13 cellular contexts compared by ENCODE assay signal in the genomic region with DNA sequence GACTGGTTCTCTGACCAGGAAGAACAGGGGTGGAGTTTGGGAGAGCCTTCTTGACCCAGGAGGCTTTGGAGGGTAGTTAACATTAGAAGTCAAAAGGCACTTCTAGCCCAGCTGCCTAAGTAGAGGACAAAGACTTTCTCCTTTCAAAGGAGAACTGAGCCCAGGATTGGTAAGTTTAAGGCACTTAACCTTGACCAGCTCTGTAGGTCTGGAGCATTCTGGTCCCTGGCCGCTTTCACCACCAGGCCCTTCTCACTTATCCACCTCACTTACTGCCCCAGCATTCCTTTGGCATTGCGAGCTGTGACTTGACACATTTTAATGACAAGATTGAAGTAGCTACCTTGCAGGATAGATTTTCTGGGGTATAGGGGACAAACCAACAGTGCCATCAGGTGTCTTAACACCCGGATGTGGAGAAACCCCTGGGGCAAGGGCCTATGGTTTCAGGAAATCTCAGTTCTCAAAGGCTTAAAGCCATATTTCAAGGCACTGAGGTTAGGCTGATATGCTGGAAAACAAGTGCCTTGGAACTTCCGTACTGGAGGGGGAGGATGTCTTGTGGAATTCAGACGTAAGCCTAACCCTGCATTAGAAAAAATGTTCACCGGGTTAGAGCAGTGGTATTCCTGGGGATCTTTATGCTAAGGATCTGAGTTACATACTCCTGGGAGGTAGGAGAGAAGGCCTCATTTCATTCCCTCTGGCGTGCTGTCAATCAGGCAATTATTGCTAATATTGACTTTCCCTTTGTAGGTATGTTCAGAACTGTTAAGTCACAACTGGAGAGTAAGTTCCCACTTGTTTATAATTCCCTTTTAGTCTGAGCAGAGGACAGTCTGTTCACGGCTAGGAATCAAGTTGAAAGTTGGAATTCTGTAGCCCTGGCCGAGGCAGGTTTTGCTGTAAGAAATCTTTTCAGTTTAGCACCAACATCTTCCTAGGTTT. TPM values are rescaled to one million over a fixed set of nuclear protein-coding genes. Genes with fewer than 3 reads are reported as not detected.
A peak's percentile ranks its signal among the peaks of the same experiment; 100 is the strongest.
DNase-seq lines count a peak whose midpoint lies in the region; ATAC-seq, FAIRE-seq and TF ChIP-seq lines count a peak whose summit lies in the region.
"Had no signal": no experiment of that assay in that cellular context is flagged by ENCODE, and none has a peak within 500 bp of the region (broad histone marks: within the 10 kb centered on the region; RNA-seq: fewer than 3 reads in every experiment).

No MANE protein-coding gene starts in this region.

- CTCF ChIA-PET in HepG2 (lab: Yijun Ruan, JAX; ENCODE audit: low intra/inter-chr PET ratio, low total read pairs), result no interaction called here

- FAIRE-seq in HepG2 (lab: Jason Lieb, UNC), result no peak
- FAIRE-seq: bronchial epithelial cell had no signal

- H3K9me3 ChIP-seq in HepG2 (ENCODE audit: low read length) (no peaks in the 10 kb centered on the region), right lobe of liver (no peaks in the 10 kb centered on the region), lung (ENCODE audit: control insufficient read depth in 2 of 2, insufficient read depth in 1 of 2, low read length in 1 of 2) (no peaks in the 10 kb centered on the region), upper lobe of left lung (no peaks in the 10 kb centered on the region), Peyer's patch (no peaks in the 10 kb centered on the region)

- TF ChIP-seq EP300 in HepG2 (IDR thresholded peaks at IDR 0.05; ENCODE audit: low read depth in 2 of 2, low read length in 2 of 2) (no peak), HepG2 (CRISPR knock-in tag; IDR thresholded peaks at IDR 0.05; ENCODE audit: borderline replicate concordance) (no peak), upper lobe of left lung (IDR thresholded peaks at IDR 0.05) (no peak)

- H3K27me3 ChIP-seq in HepG2 (ENCODE audit: control insufficient read depth in 1 of 2, insufficient read depth in 2 of 2, low read length in 2 of 2) (no peaks in the 10 kb centered on the region; a peak in 1 of 5 replicates), right lobe of liver (no peaks in the 10 kb centered on the region), lung (ENCODE audit: control insufficient read depth, insufficient read depth) (no peaks in the 10 kb centered on the region), upper lobe of left lung (no peaks in the 10 kb centered on the region), Peyer's patch (no peaks in the 10 kb centered on the region)

- DNase-seq in HepG2 (ENCODE audit: low spot score) (peak; percentile 37), right lobe of liver (no peak), lung (ENCODE audit: low spot score) (peak; percentile 67), upper lobe of left lung (peak in 1 of 2 donors; percentile 85), NCI-H1436 treated with DMSO at 0.1 percent for 48 hours (lab: John Stamatoyannopoulos, UW) (no peak), Peyer's patch (no peak)
- DNase-seq: activated T-cell treated with anti-CD3 and anti-CD28 coated beads, Interleukin-2, amount 50 U/mL, for 4 hours; NCI-H226; stimulated activated CD4-positive, alpha-beta T cell treated with anti-CD3 and anti-CD28 coated beads, Interleukin-2, amount 100 ng/mL, for 24 hours had no signal

- H3K4me1 ChIP-seq in HepG2 (ENCODE audit: insufficient read depth, low read length) (peaks cover 73% of the 10 kb centered on the region), right lobe of liver (peaks cover 0 to 45% (median 11%) of the 10 kb centered on the region in 4 donors), lung (ENCODE audit: control insufficient read depth in 2 of 2, insufficient read depth in 2 of 2, low read length in 2 of 2) (peaks cover 10 to 15% of the 10 kb centered on the region in 2 donors), upper lobe of left lung (peaks cover 48 to 85% (median 66%) of the 10 kb centered on the region in 4 donors), Peyer's patch (peaks cover 0 to 32% (median 10%) of the 10 kb centered on the region in 4 donors)

- no peak overlapping the region; the same call in 1 of the 2 replicates for H3K4me2 ChIP-seq in HepG2 (ENCODE audit: low read depth, low read length)

- peaks cover 34% of the 10 kb centered on the region for H3K79me2 ChIP-seq in HepG2 (ENCODE audit: insufficient read depth, low read length)

- H3K27ac ChIP-seq in HepG2 (ENCODE audit: extremely low read length, insufficient read depth, low read length) (peak overlapping the region; percentile 34), right lobe of liver (peak overlapping the region in 1 of 3 donors; percentile 1), lung (ENCODE audit: low read depth in 1 of 2, low read length in 1 of 2) (peak overlapping the region; percentile 50 to 81), upper lobe of left lung (peak overlapping the region; percentile 87 to 92 (median 92)), Peyer's patch (no peak overlapping the region)
- H3K27ac ChIP-seq: RWPE1 had no signal

- TF ChIP-seq CTCF in HepG2 (CRISPR knock-in tag; IDR thresholded peaks at IDR 0.05) (no peak), right lobe of liver (IDR thresholded peaks at IDR 0.05) (no peak), lung (IDR thresholded peaks at IDR 0.05; ENCODE audit: control extremely low read depth, extremely low read depth) (no peak), upper lobe of left lung (IDR thresholded peaks at IDR 0.05) (no peak), Peyer's patch (IDR thresholded peaks at IDR 0.05) (no peak)

- H3K4me3 ChIP-seq in HepG2 (replicated peaks in 1 of 3; ENCODE audit: insufficient read depth in 1 of 3, low read depth in 2 of 3, low read length in 3 of 3), result no peak overlapping the region
- H3K4me3 ChIP-seq in right lobe of liver, result no peak overlapping the region
- no peak overlapping the region for H3K4me3 ChIP-seq in lung
- no peak overlapping the region for H3K4me3 ChIP-seq in upper lobe of left lung
- no peak overlapping the region for H3K4me3 ChIP-seq in Peyer's patch

- BruUV-seq in HepG2 (replicated peaks; lab: Mats Ljungman, UMichigan), result no TSS peak

- H3K9ac ChIP-seq in HepG2 (ENCODE audit: insufficient read depth, low read depth, low read length), result peak overlapping the region; percentile 4; the same call in 1 of the 2 replicates

- intact Hi-C loops in HepG2 (cut with micrococcal nuclease; ENCODE audit: unreplicated experiment) (no loop called here), right lobe of liver (cut with DNase I) (no loop called here)

- H4K20me1 ChIP-seq in HepG2 (ENCODE audit: insufficient read depth, low read length), result 0 out of 2 replicates have a peak, but pooled peaks cover 3% of the 10 kb centered on the region

- H2AFZ ChIP-seq in HepG2 (ENCODE audit: low read length), result no peak overlapping the region

- no peak for ATAC-seq in HepG2
- ATAC-seq in right lobe of liver, result no peak
- no peak for ATAC-seq in lung (ENCODE audit: insufficient read depth, low FRiP score)
- peak in 1 of 2 donors; percentile 71 for ATAC-seq in upper lobe of left lung (ENCODE audit: low FRiP score in 2 of 2)
- ATAC-seq: activated T-cell treated with anti-CD3 and anti-CD28 coated beads, Interleukin-2, amount 50 U/mL, for 4 hours; esophagus mucosa had no signal

- TF ChIP-seq POLR2A in HepG2 (IDR thresholded peaks at IDR 0.05; ENCODE audit: insufficient read depth in 1 of 2, low read depth in 2 of 2, low read length in 2 of 2) (peak; percentile 4 to 41; a peak in 1 of 4 replicates), right lobe of liver (IDR thresholded peaks at IDR 0.05) (no peak), upper lobe of left lung (IDR thresholded peaks at IDR 0.05) (no peak), Peyer's patch (IDR thresholded peaks at IDR 0.05) (no peak)

- POLR2A ChIA-PET in HepG2 (lab: Yijun Ruan, JAX), result interaction anchor here (0.7 to 25.9 kb wide), 9 partner anchors 9 to 179 kb away, joined by 3 to 795 read pairs (median 13); a partner anchor contains a TSS

- H3K36me3 ChIP-seq in HepG2 (replicated peaks in 1 of 2; ENCODE audit: control insufficient read depth in 1 of 2, insufficient read depth in 2 of 2, low read length in 2 of 2) (peaks cover 9 to 23% of the 10 kb centered on the region in 2 experiments), right lobe of liver (peaks cover 0 to 12% (median 2%) of the 10 kb centered on the region in 4 donors), lung (ENCODE audit: control insufficient read depth in 2 of 2, insufficient read depth in 2 of 2, low read length in 2 of 2) (peaks cover 0 to 15% of the 10 kb centered on the region in 2 donors), upper lobe of left lung (peaks cover 4 to 24% (median 14%) of the 10 kb centered on the region in 4 donors), Peyer's patch (peaks cover 0 to 21% (median 0%) of the 10 kb centered on the region in 3 donors)

- in situ Hi-C loops in HepG2 (cut with HindIII; ENCODE audit: extremely low pct_ligation_motif_present, low pct_unique_long_range_greater_than_20kb), result no loop called here

- WGBS in HepG2 (ENCODE audit: low lambda C conversion rate), result 85% methylated on average over 9 of the region's 9 CpGs
- WGBS in right lobe of liver (ENCODE audit: insufficient coverage, low coverage, low lambda C conversion rate, missing lambda C conversion rate), result 56% methylated on average over 8 of the region's 9 CpGs
- 65 to 85% methylated on average over 9 of the region's 9 CpGs for WGBS in lung, 2 donors
- WGBS in upper lobe of left lung, 2 donors, result 61 to 70% methylated on average over 9 of the region's 9 CpGs

- no peak for TF ChIP-seq RAD21 in HepG2 (CRISPR knock-in tag; IDR thresholded peaks at IDR 0.05)

RNA-seq across cellular contexts. Expression of a gene that starts 4.3 kb away (rescaled TPM):
- total RNA-seq in HepG2 (2016; rRNA removed; fragmentation: Illumina TruSeq; extraction: Trizol) (47.1 and 49.0 TPM in 2 replicates), right lobe of liver (10 to 100 TPM in 5 of 6 experiments, 1 to 10 TPM in 1; 7.6 to 22.7 (median 14.8) TPM), lung (10 to 100 TPM; 38.4 to 43.0 TPM), upper lobe of left lung (10 to 100 TPM; 24.6 to 46.1 (median 34.0) TPM), Peyer's patch (10 to 100 TPM; 20.5 to 34.0 (median 25.9) TPM)
- 32.5 and 36.5 TPM in 2 replicates for total RNA-seq in HepG2 (2016; cell fraction: cytosol; rRNA removed; fragmentation: Illumina TruSeq; extraction: Trizol; ENCODE audit: low read depth)
- 48.7 and 49.6 TPM in 2 replicates for total RNA-seq in HepG2 (2016; cell fraction: insoluble cytoplasmic fraction; rRNA removed; fragmentation: Illumina TruSeq; extraction: Trizol)
- total RNA-seq in HepG2 (2016; cell fraction: membrane; rRNA removed; fragmentation: Illumina TruSeq; extraction: Trizol), result 64.2 and 67.0 TPM in 2 replicates
- total RNA-seq in HepG2 (2016; cell fraction: nucleus; rRNA removed; fragmentation: Illumina TruSeq; extraction: Trizol), result 33.2 and 34.7 TPM in 2 replicates
- polyA plus RNA-seq in HepG2 (2011; rRNA removed) (77.4 and 82.8 TPM in 2 replicates), lung (10 to 100 TPM; 23.2 to 51.9 TPM)
- polyA plus RNA-seq in HepG2 (2011; cell fraction: cytosol; rRNA removed), result 32.5 and 38.0 TPM in 2 replicates
- 55.4 and 70.0 TPM in 2 replicates for polyA plus RNA-seq in HepG2 (2011; cell fraction: nucleus; rRNA removed)
- 42.2 and 51.9 TPM in 2 replicates for polyA plus RNA-seq in HepG2 (2012)
- polyA plus RNA-seq in HepG2 (2016; cell fraction: cytosol; fragmentation: Illumina TruSeq; extraction: Trizol; ENCODE audit: low read depth), result 54.3 and 54.6 TPM in 2 replicates
- polyA plus RNA-seq in HepG2 (2016; cell fraction: insoluble cytoplasmic fraction; fragmentation: Illumina TruSeq; extraction: Trizol; ENCODE audit: low read depth), result 56.4 and 59.2 TPM in 2 replicates
- 69.9 and 70.6 TPM in 2 replicates for polyA plus RNA-seq in HepG2 (2016; cell fraction: membrane; fragmentation: Illumina TruSeq; extraction: Trizol; ENCODE audit: low read depth)
- polyA plus RNA-seq in HepG2 (2016; cell fraction: nucleus; fragmentation: Illumina TruSeq; extraction: Trizol; ENCODE audit: insufficient read depth, low read depth), result 76.9 and 78.6 TPM in 2 replicates
- 73.7 and 82.9 TPM in 2 replicates for polyA minus RNA-seq in HepG2 (2011; rRNA and poly(A)+ RNA removed; ENCODE audit: low replicate concordance)
- polyA minus RNA-seq in HepG2 (2011; cell fraction: cytosol; rRNA and poly(A)+ RNA removed), result 34.4 and 42.2 TPM in 2 replicates
- polyA minus RNA-seq in HepG2 (2011; cell fraction: nucleus; rRNA and poly(A)+ RNA removed), result 35.4 and 43.0 TPM in 2 replicates

RNA-seq across cellular contexts. Expression of a gene that starts 5.0 kb away (rescaled TPM):
- total RNA-seq in HepG2 (2016; rRNA removed; fragmentation: Illumina TruSeq; extraction: Trizol), result 24.0 and 30.1 TPM in 2 replicates
- total RNA-seq in HepG2 (2016; cell fraction: cytosol; rRNA removed; fragmentation: Illumina TruSeq; extraction: Trizol; ENCODE audit: low read depth), result 24.1 and 32.5 TPM in 2 replicates
- total RNA-seq in HepG2 (2016; cell fraction: insoluble cytoplasmic fraction; rRNA removed; fragmentation: Illumina TruSeq; extraction: Trizol), result 20.6 and 30.6 TPM in 2 replicates
- total RNA-seq in HepG2 (2016; cell fraction: membrane; rRNA removed; fragmentation: Illumina TruSeq; extraction: Trizol), result 35.6 and 42.7 TPM in 2 replicates
- total RNA-seq in HepG2 (2016; cell fraction: nucleus; rRNA removed; fragmentation: Illumina TruSeq; extraction: Trizol), result 27.9 and 33.6 TPM in 2 replicates
- 70.4 and 111 TPM in 2 replicates for polyA plus RNA-seq in HepG2 (2011; rRNA removed)
- 56.0 and 56.1 TPM in 2 replicates for polyA plus RNA-seq in HepG2 (2011; cell fraction: cytosol; rRNA removed)
- 277 and 295 TPM in 2 replicates for polyA plus RNA-seq in HepG2 (2011; cell fraction: nucleus; rRNA removed)
- 57.6 and 80.5 TPM in 2 replicates for polyA plus RNA-seq in HepG2 (2012)
- 35.9 and 45.2 TPM in 2 replicates for polyA plus RNA-seq in HepG2 (2016; cell fraction: cytosol; fragmentation: Illumina TruSeq; extraction: Trizol; ENCODE audit: low read depth)
- polyA plus RNA-seq in HepG2 (2016; cell fraction: insoluble cytoplasmic fraction; fragmentation: Illumina TruSeq; extraction: Trizol; ENCODE audit: low read depth), result 34.2 and 35.6 TPM in 2 replicates
- polyA plus RNA-seq in HepG2 (2016; cell fraction: membrane; fragmentation: Illumina TruSeq; extraction: Trizol; ENCODE audit: low read depth), result 43.2 and 51.3 TPM in 2 replicates
- polyA plus RNA-seq in HepG2 (2016; cell fraction: nucleus; fragmentation: Illumina TruSeq; extraction: Trizol; ENCODE audit: insufficient read depth, low read depth), result 83.8 and 85.6 TPM in 2 replicates
- 7.2 and 99.4 TPM in 2 replicates for polyA minus RNA-seq in HepG2 (2011; rRNA and poly(A)+ RNA removed; ENCODE audit: low replicate concordance)
- polyA minus RNA-seq in HepG2 (2011; cell fraction: cytosol; rRNA and poly(A)+ RNA removed), result 17.1 and 21.3 TPM in 2 replicates
- polyA minus RNA-seq in HepG2 (2011; cell fraction: nucleus; rRNA and poly(A)+ RNA removed), result 30.6 and 39.5 TPM in 2 replicates
- total RNA-seq in right lobe of liver, result 10 to 100 TPM; 20.0 to 26.7 (median 21.9) TPM
- 10 to 100 TPM; 10.2 to 29.0 TPM for total RNA-seq in lung
- 10 to 100 TPM; 34.5 to 48.6 TPM for polyA plus RNA-seq in lung
- total RNA-seq in upper lobe of left lung, result 10 to 100 TPM; 18.9 to 45.8 (median 32.0) TPM
- total RNA-seq in Peyer's patch, result 10 to 100 TPM in 2 of 4 donors, 1 to 10 TPM in 2; 7.5 to 24.0 (median 15.5) TPM

RNA-seq across cellular contexts. Expression of a gene that starts 8.4 kb away (rescaled TPM):
- total RNA-seq in HepG2 (2016; rRNA removed; fragmentation: Illumina TruSeq; extraction: Trizol) (63.3 and 80.2 TPM in 2 replicates), right lobe of liver (10 to 100 TPM; 14.7 to 32.8 (median 17.9) TPM), lung (10 to 100 TPM; 40.9 to 42.9 TPM), upper lobe of left lung (100 to 1,000 TPM in 1 of 6 donors, 10 to 100 TPM in 5; 36.8 to 176 (median 67.3) TPM), Peyer's patch (100 to 1,000 TPM in 1 of 4 donors, 10 to 100 TPM in 3; 49.2 to 116 (median 64.6) TPM)
- total RNA-seq in HepG2 (2016; cell fraction: cytosol; rRNA removed; fragmentation: Illumina TruSeq; extraction: Trizol; ENCODE audit: low read depth), result 20.2 and 21.5 TPM in 2 replicates
- total RNA-seq in HepG2 (2016; cell fraction: insoluble cytoplasmic fraction; rRNA removed; fragmentation: Illumina TruSeq; extraction: Trizol), result 64.7 and 84.8 TPM in 2 replicates
- total RNA-seq in HepG2 (2016; cell fraction: membrane; rRNA removed; fragmentation: Illumina TruSeq; extraction: Trizol), result 37.2 and 41.8 TPM in 2 replicates
- total RNA-seq in HepG2 (2016; cell fraction: nucleus; rRNA removed; fragmentation: Illumina TruSeq; extraction: Trizol), result 43.3 and 49.6 TPM in 2 replicates
- polyA plus RNA-seq in HepG2 (2011; rRNA removed) (73.6 and 75.1 TPM in 2 replicates), lung (10 to 100 TPM; 29.9 to 42.1 TPM)
- 52.3 and 54.6 TPM in 2 replicates for polyA plus RNA-seq in HepG2 (2011; cell fraction: cytosol; rRNA removed)
- polyA plus RNA-seq in HepG2 (2011; cell fraction: nucleus; rRNA removed), result 71.1 and 77.1 TPM in 2 replicates
- 51.9 and 66.6 TPM in 2 replicates for polyA plus RNA-seq in HepG2 (2012)
- 21.2 and 23.0 TPM in 2 replicates for polyA plus RNA-seq in HepG2 (2016; cell fraction: cytosol; fragmentation: Illumina TruSeq; extraction: Trizol; ENCODE audit: low read depth)
- 106 and 107 TPM in 2 replicates for polyA plus RNA-seq in HepG2 (2016; cell fraction: insoluble cytoplasmic fraction; fragmentation: Illumina TruSeq; extraction: Trizol; ENCODE audit: low read depth)
- 36.4 and 40.9 TPM in 2 replicates for polyA plus RNA-seq in HepG2 (2016; cell fraction: membrane; fragmentation: Illumina TruSeq; extraction: Trizol; ENCODE audit: low read depth)
- polyA plus RNA-seq in HepG2 (2016; cell fraction: nucleus; fragmentation: Illumina TruSeq; extraction: Trizol; ENCODE audit: insufficient read depth, low read depth), result 92.4 and 97.2 TPM in 2 replicates
- polyA minus RNA-seq in HepG2 (2011; rRNA and poly(A)+ RNA removed; ENCODE audit: low replicate concordance), result 156 and 185 TPM in 2 replicates
- polyA minus RNA-seq in HepG2 (2011; cell fraction: cytosol; rRNA and poly(A)+ RNA removed), result 31.4 and 36.2 TPM in 2 replicates
- polyA minus RNA-seq in HepG2 (2011; cell fraction: nucleus; rRNA and poly(A)+ RNA removed), result 60.5 and 67.6 TPM in 2 replicates

RNA-seq across cellular contexts. Expression of a gene that starts 12.0 kb away (rescaled TPM):
- total RNA-seq in HepG2 (2016; rRNA removed; fragmentation: Illumina TruSeq; extraction: Trizol) (224 and 234 TPM in 2 replicates), right lobe of liver (100 to 1,000 TPM in 2 of 6 experiments, 10 to 100 TPM in 4; 54.5 to 123 (median 66.6) TPM), lung (100 to 1,000 TPM in 1 of 2 donors, 10 to 100 TPM in 1; 90.2 to 105 TPM), upper lobe of left lung (100 to 1,000 TPM in 4 of 6 donors, 10 to 100 TPM in 2; 81.7 to 164 (median 108) TPM), Peyer's patch (100 to 1,000 TPM in 3 of 4 donors, 10 to 100 TPM in 1; 73.4 to 182 (median 134) TPM)
- total RNA-seq in HepG2 (2016; cell fraction: cytosol; rRNA removed; fragmentation: Illumina TruSeq; extraction: Trizol; ENCODE audit: low read depth), result 68.8 and 79.7 TPM in 2 replicates
- 237 and 239 TPM in 2 replicates for total RNA-seq in HepG2 (2016; cell fraction: insoluble cytoplasmic fraction; rRNA removed; fragmentation: Illumina TruSeq; extraction: Trizol)
- 60.8 and 63.4 TPM in 2 replicates for total RNA-seq in HepG2 (2016; cell fraction: membrane; rRNA removed; fragmentation: Illumina TruSeq; extraction: Trizol)
- 99.4 and 107 TPM in 2 replicates for total RNA-seq in HepG2 (2016; cell fraction: nucleus; rRNA removed; fragmentation: Illumina TruSeq; extraction: Trizol)
- polyA plus RNA-seq in HepG2 (2011; rRNA removed) (578 and 594 TPM in 2 replicates), lung (100 to 1,000 TPM; 265 to 296 TPM)
- 700 and 712 TPM in 2 replicates for polyA plus RNA-seq in HepG2 (2011; cell fraction: cytosol; rRNA removed)
- polyA plus RNA-seq in HepG2 (2011; cell fraction: nucleus; rRNA removed), result 285 and 326 TPM in 2 replicates
- 240 and 307 TPM in 2 replicates for polyA plus RNA-seq in HepG2 (2012)
- 54.1 and 54.2 TPM in 2 replicates for polyA plus RNA-seq in HepG2 (2016; cell fraction: cytosol; fragmentation: Illumina TruSeq; extraction: Trizol; ENCODE audit: low read depth)
- polyA plus RNA-seq in HepG2 (2016; cell fraction: insoluble cytoplasmic fraction; fragmentation: Illumina TruSeq; extraction: Trizol; ENCODE audit: low read depth), result 189 and 200 TPM in 2 replicates
- 43.8 and 45.1 TPM in 2 replicates for polyA plus RNA-seq in HepG2 (2016; cell fraction: membrane; fragmentation: Illumina TruSeq; extraction: Trizol; ENCODE audit: low read depth)
- 124 and 147 TPM in 2 replicates for polyA plus RNA-seq in HepG2 (2016; cell fraction: nucleus; fragmentation: Illumina TruSeq; extraction: Trizol; ENCODE audit: insufficient read depth, low read depth)
- polyA minus RNA-seq in HepG2 (2011; rRNA and poly(A)+ RNA removed; ENCODE audit: low replicate concordance), result 200 and 300 TPM in 2 replicates
- polyA minus RNA-seq in HepG2 (2011; cell fraction: cytosol; rRNA and poly(A)+ RNA removed), result 65.6 and 78.5 TPM in 2 replicates
- 59.9 and 82.9 TPM in 2 replicates for polyA minus RNA-seq in HepG2 (2011; cell fraction: nucleus; rRNA and poly(A)+ RNA removed)

RNA-seq across cellular contexts. Expression of a gene that starts 23.3 kb away (rescaled TPM):
- total RNA-seq in HepG2 (2016; rRNA removed; fragmentation: Illumina TruSeq; extraction: Trizol), result 7.2 and 9.0 TPM in 2 replicates
- total RNA-seq in HepG2 (2016; cell fraction: cytosol; rRNA removed; fragmentation: Illumina TruSeq; extraction: Trizol; ENCODE audit: low read depth), result 13.9 and 18.3 TPM in 2 replicates
- total RNA-seq in HepG2 (2016; cell fraction: insoluble cytoplasmic fraction; rRNA removed; fragmentation: Illumina TruSeq; extraction: Trizol), result 7.1 and 9.2 TPM in 2 replicates
- total RNA-seq in HepG2 (2016; cell fraction: membrane; rRNA removed; fragmentation: Illumina TruSeq; extraction: Trizol), result 12.5 and 15.9 TPM in 2 replicates
- total RNA-seq in HepG2 (2016; cell fraction: nucleus; rRNA removed; fragmentation: Illumina TruSeq; extraction: Trizol), result 3.2 and 4.0 TPM in 2 replicates
- polyA plus RNA-seq in HepG2 (2011; rRNA removed), result 56.7 and 68.6 TPM in 2 replicates
- polyA plus RNA-seq in HepG2 (2011; cell fraction: cytosol; rRNA removed), result 87.7 and 90.8 TPM in 2 replicates
- polyA plus RNA-seq in HepG2 (2011; cell fraction: nucleus; rRNA removed), result 35.8 and 44.7 TPM in 2 replicates
- polyA plus RNA-seq in HepG2 (2012), result 39.4 and 46.3 TPM in 2 replicates
- polyA plus RNA-seq in HepG2 (2016; cell fraction: cytosol; fragmentation: Illumina TruSeq; extraction: Trizol; ENCODE audit: low read depth), result 27.3 and 33.3 TPM in 2 replicates
- polyA plus RNA-seq in HepG2 (2016; cell fraction: insoluble cytoplasmic fraction; fragmentation: Illumina TruSeq; extraction: Trizol; ENCODE audit: low read depth), result 20.9 and 22.2 TPM in 2 replicates
- polyA plus RNA-seq in HepG2 (2016; cell fraction: membrane; fragmentation: Illumina TruSeq; extraction: Trizol; ENCODE audit: low read depth), result 21.7 and 27.9 TPM in 2 replicates
- polyA plus RNA-seq in HepG2 (2016; cell fraction: nucleus; fragmentation: Illumina TruSeq; extraction: Trizol; ENCODE audit: insufficient read depth, low read depth), result 11.7 and 13.5 TPM in 2 replicates
- polyA minus RNA-seq in HepG2 (2011; rRNA and poly(A)+ RNA removed; ENCODE audit: low replicate concordance), result 5.5 and 44.4 TPM in 2 replicates
- 7.3 and 9.1 TPM in 2 replicates for polyA minus RNA-seq in HepG2 (2011; cell fraction: cytosol; rRNA and poly(A)+ RNA removed)
- polyA minus RNA-seq in HepG2 (2011; cell fraction: nucleus; rRNA and poly(A)+ RNA removed), result 2.0 and 4.9 TPM in 2 replicates
- 10 to 100 TPM; 27.2 to 50.1 (median 34.7) TPM for total RNA-seq in right lobe of liver
- 10 to 100 TPM; 18.5 to 68.8 TPM for total RNA-seq in lung
- 100 to 1,000 TPM in 1 of 2 donors, 10 to 100 TPM in 1; 77.3 to 165 TPM for polyA plus RNA-seq in lung
- total RNA-seq in upper lobe of left lung, result 100 to 1,000 TPM in 1 of 6 donors, 10 to 100 TPM in 5; 20.5 to 105 (median 44.0) TPM
- 10 to 100 TPM in 3 of 4 donors, 1 to 10 TPM in 1; 6.5 to 18.2 (median 16.0) TPM for total RNA-seq in Peyer's patch
- polyA plus RNA-seq: neural cell had no signal

Comparison
In these comparisons a context has a peak if more than half of its experiments do, and no peak if none do; other contexts are left out.
1. DNase-seq: peak in HepG2 (single experiment) and lung (single experiment); none in right lobe of liver (0 of 3), NCI-H1436 treated with DMSO at 0.1 percent for 48 hours (single experiment) and Peyer's patch (0 of 3).
2. POLR2A ChIP-seq: peak in HepG2 (2 of 2); none in right lobe of liver (single experiment), upper lobe of left lung (0 of 4) and Peyer's patch (0 of 2).
3. H3K27ac ChIP-seq: peak in HepG2 (single experiment), lung (2 of 2) and upper lobe of left lung (4 of 4); none in Peyer's patch (0 of 4).